In the genomic region with DNA sequence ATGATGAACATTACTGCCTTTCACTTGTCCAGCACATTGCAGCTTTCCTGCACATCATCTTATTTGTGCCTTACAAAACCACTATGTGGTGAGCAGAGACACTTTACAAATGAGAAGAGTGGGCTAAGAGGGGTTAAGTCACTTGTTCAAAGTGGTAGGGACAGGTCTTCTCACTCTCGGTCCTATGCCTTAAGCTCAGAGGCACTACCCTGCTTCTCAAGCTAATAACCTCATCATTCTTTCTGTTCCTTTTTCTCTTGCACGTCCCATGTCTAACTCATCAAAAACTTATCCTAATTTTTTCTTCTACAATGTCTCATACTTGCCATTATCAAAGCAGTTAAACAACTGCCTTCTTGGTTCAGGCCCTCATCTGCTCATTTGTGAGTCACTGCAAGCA, we compare ENCODE assay signal across 2 cellular contexts.
TF ChIP-seq lines count a peak whose summit lies in the region.

No MANE protein-coding gene starts in this region.

TF ChIP-seq in GM12891, 5 proteins besides CTCF, POLR2A, EP300 and RAD21:
- no peak for TF ChIP-seq TAF1 (IDR thresholded peaks at IDR 0.05; ENCODE audit: low read depth, low read length)
- TF ChIP-seq SPI1 (IDR thresholded peaks at IDR 0.05; ENCODE audit: low read depth, low read length): peak; percentile 67
- TF ChIP-seq POU2F2 (IDR thresholded peaks at IDR 0.05; ENCODE audit: low read depth, low read length): no peak
- no peak for TF ChIP-seq POLR2AphosphoS5 (IDR thresholded peaks at IDR 0.05; ENCODE audit: low read depth, low read length)
- no peak for TF ChIP-seq PAX5 (IDR thresholded peaks at IDR 0.05; ENCODE audit: insufficient read depth, low read length, severe bottlenecking)
TF ChIP-seq in GM12891: peak in this region for 1.

TF ChIP-seq in GM12878, 131 proteins besides CTCF, POLR2A, EP300 and RAD21:
- peak; percentile 41; the same call in 1 of the 2 replicates for TF ChIP-seq SPI1 (IDR thresholded peaks at IDR 0.05; ENCODE audit: borderline replicate concordance, insufficient read depth, low read depth, low read length)
- TF ChIP-seq YY1 (IDR thresholded peaks at IDR 0.05; ENCODE audit: low read depth, low read length): no peak
- 0 out of 2 replicates have a peak, but pooled peaks have one; percentile 9 for TF ChIP-seq RUNX3 (IDR thresholded peaks at IDR 0.05; ENCODE audit: low read length)
